ENCODE assay signal across 11 cellular contexts in the genomic region with DNA sequence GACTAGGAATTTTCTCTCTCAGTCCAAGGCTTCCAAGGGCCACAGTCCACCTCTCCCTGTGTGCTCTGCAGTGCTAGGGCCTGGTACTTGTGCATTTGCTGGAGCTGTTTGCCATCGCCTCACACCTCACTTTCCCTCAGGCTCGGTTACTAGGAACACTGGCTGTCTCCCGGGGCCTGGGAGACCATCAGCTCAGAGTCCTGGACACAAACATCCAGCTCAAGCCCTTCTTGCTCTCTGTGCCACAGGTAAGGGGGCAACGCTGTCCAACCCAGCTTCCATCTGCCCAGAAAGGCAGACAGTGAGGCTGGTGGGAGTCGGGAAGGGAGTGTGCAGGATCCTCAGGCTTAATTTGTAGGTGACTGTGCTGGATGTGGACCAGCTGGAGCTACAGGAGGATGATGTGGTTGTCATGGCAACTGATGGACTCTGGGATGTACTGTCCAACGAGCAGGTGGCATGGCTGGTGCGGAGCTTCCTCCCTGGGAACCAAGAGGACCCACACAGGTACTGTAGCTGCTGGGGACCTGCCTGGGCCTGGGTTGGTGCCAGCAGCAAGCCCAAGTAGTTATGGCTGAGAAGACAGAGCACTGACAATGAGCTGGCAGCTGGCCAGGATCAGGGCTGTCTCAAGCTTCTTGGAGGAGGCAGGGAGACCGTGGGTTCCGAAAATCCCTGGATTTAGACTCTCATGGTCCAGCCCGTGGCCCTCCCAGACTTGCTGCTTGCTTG. TPM values are rescaled to one million over a fixed set of nuclear protein-coding genes. Genes with fewer than 3 reads are reported as not detected.
DNase-seq lines count a peak whose midpoint lies in the region; ATAC-seq, FAIRE-seq and TF ChIP-seq lines count a peak whose summit lies in the region.
"Had no signal": no experiment of that assay in that cellular context is flagged by ENCODE, and none has a peak within 500 bp of the region (broad histone marks: within the 10 kb centered on the region; RNA-seq: fewer than 3 reads in every experiment).

No MANE protein-coding gene starts in this region.

- no peak for FAIRE-seq in kidney (lab: Jason Lieb, UNC)

- peak; percentile 97 for DNase-seq in G401 (ENCODE audit: low spot score)
- no peak for DNase-seq in activated T-helper 2 cell treated with anti-CD3 and anti-CD28 coated beads, Interferon-gamma antibody, Interleukin-2, Interleukin-4, amounts not matched to agents 10 μg/mL and 5 μg/mL and 100 μg/mL, durations not matched to agents 14 hours and 24 hours and 36 hours (ENCODE audit: low spot score)
- DNase-seq in kidney, result peak; percentile 80
- no peak for DNase-seq in mucosa of gallbladder (ENCODE audit: low spot score)
- no peak for DNase-seq in AG08395 (ENCODE audit: low spot score)
- no peak for DNase-seq in SIG-M5 treated with dmso at 0.1 percent for 504 hours (lab: John Stamatoyannopoulos, UW; ENCODE audit: unreplicated experiment)
- DNase-seq: central memory CD4-positive, alpha-beta T cell; nephron progenitor cell had no signal

- in situ Hi-C loops in G401 (cut with HindIII; ENCODE audit: low sequenced_read_pairs), result no loop called here

- peaks cover 5 to 9% of the 10 kb centered on the region in 2 donors for H3K36me3 ChIP-seq in kidney (ENCODE audit: control insufficient read depth in 1 of 2, insufficient read depth in 2 of 2, low read length in 2 of 2)

- no peaks in the 10 kb centered on the region for H3K9me3 ChIP-seq in kidney (ENCODE audit: control insufficient read depth in 1 of 2, low read length in 2 of 2)

- H3K9ac ChIP-seq in kidney (ENCODE audit: low read length in 2 of 2), result no peak overlapping the region

- H3K4me1 ChIP-seq in kidney (ENCODE audit: control insufficient read depth in 1 of 2, insufficient read depth in 1 of 2, low read depth in 1 of 2, low read length in 2 of 2), result peaks cover 6 to 18% of the 10 kb centered on the region in 2 donors

- no peaks in the 10 kb centered on the region for H3K27me3 Mint-ChIP-seq in activated T-helper 2 cell treated with anti-CD3 and anti-CD28 coated beads, Interferon-gamma antibody, Interleukin-2, Interleukin-4, amounts not matched to agents 10 μg/mL and 5 μg/mL and 100 μg/mL, durations not matched to agents 14 hours and 24 hours and 36 hours (ENCODE audit: low read depth)

- no peak overlapping the region for H3K4me3 ChIP-seq in kidney (ENCODE audit: low read length in 2 of 2)

- peak overlapping the region; percentile 81 for H3K27ac Mint-ChIP-seq in activated T-helper 2 cell treated with anti-CD3 and anti-CD28 coated beads, Interferon-gamma antibody, Interleukin-2, Interleukin-4, amounts not matched to agents 10 μg/mL and 5 μg/mL and 100 μg/mL, durations not matched to agents 14 hours and 24 hours and 36 hours
- H3K27ac Mint-ChIP-seq: nephron progenitor cell had no signal

- no peak overlapping the region for H3K4me3 Mint-ChIP-seq in activated T-helper 2 cell treated with anti-CD3 and anti-CD28 coated beads, Interferon-gamma antibody, Interleukin-2, Interleukin-4, amounts not matched to agents 10 μg/mL and 5 μg/mL and 100 μg/mL, durations not matched to agents 14 hours and 24 hours and 36 hours (ENCODE audit: low read depth)
- H3K4me3 Mint-ChIP-seq: nephron progenitor cell had no signal

- no peak for TF ChIP-seq CTCF in 22Rv1 (IDR thresholded peaks at IDR 0.05)
- TF ChIP-seq CTCF in kidney (IDR thresholded peaks at IDR 0.05; ENCODE audit: borderline replicate concordance, extremely low read depth, insufficient read depth), result no peak

- peaks cover 56% of the 10 kb centered on the region for H3K4me1 Mint-ChIP-seq in activated T-helper 2 cell treated with anti-CD3 and anti-CD28 coated beads, Interferon-gamma antibody, Interleukin-2, Interleukin-4, amounts not matched to agents 10 μg/mL and 5 μg/mL and 100 μg/mL, durations not matched to agents 14 hours and 24 hours and 36 hours (ENCODE audit: low read depth)

- H3K36me3 Mint-ChIP-seq in activated T-helper 2 cell treated with anti-CD3 and anti-CD28 coated beads, Interferon-gamma antibody, Interleukin-2, Interleukin-4, amounts not matched to agents 10 μg/mL and 5 μg/mL and 100 μg/mL, durations not matched to agents 14 hours and 24 hours and 36 hours (ENCODE audit: low read depth), result peaks cover 65% of the 10 kb centered on the region

- intact Hi-C loops in activated T-helper 2 cell treated with anti-CD3 and anti-CD28 coated beads, Interferon-gamma antibody, Interleukin-2, Interleukin-4, amounts not matched to agents 10 μg/mL and 5 μg/mL and 100 μg/mL, durations not matched to agents 14 hours and 24 hours and 36 hours (cut with micrococcal nuclease), result no loop called here
- intact Hi-C loops in kidney (cut with DNase I), result no loop called here

- no peak for ATAC-seq in GM21381 (IDR thresholded peaks at IDR 0.05; ENCODE audit: unreplicated experiment)

- no peaks in the 10 kb centered on the region for H3K9me3 Mint-ChIP-seq in activated T-helper 2 cell treated with anti-CD3 and anti-CD28 coated beads, Interferon-gamma antibody, Interleukin-2, Interleukin-4, amounts not matched to agents 10 μg/mL and 5 μg/mL and 100 μg/mL, durations not matched to agents 14 hours and 24 hours and 36 hours
- H3K9me3 Mint-ChIP-seq: nephron progenitor cell had no signal

- H3K27ac ChIP-seq in 22Rv1 (0 out of 2 replicates have a peak overlapping the region, but pooled peaks have one; percentile 38), kidney (ENCODE audit: low read depth in 2 of 2, low read length in 2 of 2) (no peak overlapping the region)

RNA-seq across cellular contexts. Expression of a gene that starts 3.4 kb away (rescaled TPM):
- 0.43 and 1.4 TPM in 2 replicates for total RNA-seq in G401 (2014; rRNA removed; shearing (Covaris generic))
- 44.7 and 46.4 TPM in 2 replicates for total RNA-seq in activated T-helper 2 cell treated with anti-CD3 and anti-CD28 coated beads, Interferon-gamma antibody, Interleukin-2, Interleukin-4, amounts not matched to agents 10 μg/mL and 5 μg/mL and 100 μg/mL, durations not matched to agents 14 hours and 24 hours and 36 hours
- total RNA-seq in kidney (32.5 TPM), mucosa of gallbladder (33.0 TPM)
- 23.2 TPM for polyA plus RNA-seq in kidney (ENCODE audit: insufficient read depth, low read depth, low replicate concordance)

RNA-seq across cellular contexts. Expression of a gene that starts 10.0 kb away (rescaled TPM):
- 237 and 258 TPM in 2 replicates for total RNA-seq in G401 (2014; rRNA removed; shearing (Covaris generic))
- total RNA-seq in activated T-helper 2 cell treated with anti-CD3 and anti-CD28 coated beads, Interferon-gamma antibody, Interleukin-2, Interleukin-4, amounts not matched to agents 10 μg/mL and 5 μg/mL and 100 μg/mL, durations not matched to agents 14 hours and 24 hours and 36 hours, result 89.7 and 91.1 TPM in 2 replicates
- total RNA-seq in kidney (59.9 TPM), mucosa of gallbladder (72.8 TPM)
- polyA plus RNA-seq in kidney (ENCODE audit: insufficient read depth, low read depth, low replicate concordance), result 44.0 TPM

RNA-seq across cellular contexts. Expression of a gene that starts 23.5 kb away (rescaled TPM):
- total RNA-seq in G401 (2014; rRNA removed; shearing (Covaris generic)), result 0.07 TPM in 1 of 2 replicates, not detected in the other
- 0.32 and 0.50 TPM in 2 replicates for total RNA-seq in activated T-helper 2 cell treated with anti-CD3 and anti-CD28 coated beads, Interferon-gamma antibody, Interleukin-2, Interleukin-4, amounts not matched to agents 10 μg/mL and 5 μg/mL and 100 μg/mL, durations not matched to agents 14 hours and 24 hours and 36 hours
- 0.94 TPM for total RNA-seq in kidney
- polyA plus RNA-seq in kidney (ENCODE audit: insufficient read depth, low read depth, low replicate concordance), result not detected
- 1.4 TPM for total RNA-seq in mucosa of gallbladder
- total RNA-seq: Daoy had no signal

RNA-seq across cellular contexts. Expression of a gene that starts 29.5 kb away (rescaled TPM):
- 89.2 and 115 TPM in 2 replicates for total RNA-seq in G401 (2014; rRNA removed; shearing (Covaris generic))
- total RNA-seq in activated T-helper 2 cell treated with anti-CD3 and anti-CD28 coated beads, Interferon-gamma antibody, Interleukin-2, Interleukin-4, amounts not matched to agents 10 μg/mL and 5 μg/mL and 100 μg/mL, durations not matched to agents 14 hours and 24 hours and 36 hours, result 101 and 103 TPM in 2 replicates
- total RNA-seq in kidney (75.8 TPM), mucosa of gallbladder (71.0 TPM)
- polyA plus RNA-seq in kidney (ENCODE audit: insufficient read depth, low read depth, low replicate concordance), result 20.9 TPM

RNA-seq across cellular contexts. Expression of a gene that starts 38.6 kb away (rescaled TPM):
- total RNA-seq in G401 (2014; rRNA removed; shearing (Covaris generic)), result 14.8 and 24.5 TPM in 2 replicates
- 16.6 and 16.8 TPM in 2 replicates for total RNA-seq in activated T-helper 2 cell treated with anti-CD3 and anti-CD28 coated beads, Interferon-gamma antibody, Interleukin-2, Interleukin-4, amounts not matched to agents 10 μg/mL and 5 μg/mL and 100 μg/mL, durations not matched to agents 14 hours and 24 hours and 36 hours
- total RNA-seq in kidney (30.7 TPM), mucosa of gallbladder (53.6 TPM)
- 50.2 TPM for polyA plus RNA-seq in kidney (ENCODE audit: insufficient read depth, low read depth, low replicate concordance)

Comparison
In these comparisons a context has a peak if more than half of its experiments do, and no peak if none do; other contexts are left out.
1. DNase-seq: peak in G401 (single experiment) and kidney (single experiment); none in activated T-helper 2 cell treated with anti-CD3 and anti-CD28 coated beads, Interferon-gamma antibody, Interleukin-2, Interleukin-4, amounts not matched to agents 10 μg/mL and 5 μg/mL and 100 μg/mL, durations not matched to agents 14 hours and 24 hours and 36 hours (single experiment), mucosa of gallbladder (single experiment), AG08395 (single experiment) and SIG-M5 treated with dmso at 0.1 percent for 504 hours (single experiment).
2. RNA of a gene that starts 3.4 kb away (total RNA-seq): 44.7 to 46.4 TPM in activated T-helper 2 cell treated with anti-CD3 and anti-CD28 coated beads, Interferon-gamma antibody, Interleukin-2, Interleukin-4, amounts not matched to agents 10 μg/mL and 5 μg/mL and 100 μg/mL, durations not matched to agents 14 hours and 24 hours and 36 hours, 33.0 TPM in mucosa of gallbladder (single experiment) and 32.5 TPM in kidney (single experiment); 0.43 to 1.4 TPM in G401; every median in the first group is over 10 times any median in the second.